ENCODE assay signal across 1 cellular context in the genomic region with DNA sequence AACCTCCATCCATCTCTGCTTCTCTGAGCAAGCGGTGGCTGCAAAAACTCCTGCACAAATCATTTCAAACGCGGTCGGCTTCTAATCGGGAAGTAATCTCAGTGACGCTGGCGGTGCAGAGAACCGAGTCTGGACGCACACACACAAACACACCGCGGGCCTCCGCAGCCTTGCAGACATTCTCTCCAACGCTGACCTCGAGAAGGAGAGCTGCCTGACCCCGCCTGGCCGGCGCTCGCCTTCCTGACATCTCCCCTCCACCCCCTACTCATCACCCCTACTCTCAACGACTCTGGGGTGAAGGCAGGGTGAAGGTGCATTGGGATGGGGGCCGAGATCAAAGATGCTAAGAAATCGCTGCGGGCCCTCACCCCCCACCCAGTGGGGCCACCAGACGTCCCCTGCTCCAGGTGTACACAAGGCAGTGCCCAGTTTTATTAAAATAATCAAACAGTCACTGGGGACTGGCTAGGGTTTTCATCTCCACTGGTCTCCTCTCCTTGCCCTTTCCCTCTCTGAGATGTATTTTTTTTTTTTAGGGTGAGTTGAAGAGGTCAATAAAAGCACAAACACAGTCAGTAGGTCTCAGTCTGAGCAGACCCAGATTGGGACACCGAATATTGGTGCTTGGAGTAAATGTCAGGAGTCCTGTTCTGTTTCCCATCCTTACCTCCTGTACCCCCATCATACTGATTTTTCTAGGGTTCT.
TF ChIP-seq lines count a peak whose summit lies in the region.

No MANE protein-coding gene starts in this region.

TF ChIP-seq in IMR-90, 13 proteins besides CTCF, POLR2A, EP300 and RAD21 (continued from another document):
- TF ChIP-seq, protein P1, sequence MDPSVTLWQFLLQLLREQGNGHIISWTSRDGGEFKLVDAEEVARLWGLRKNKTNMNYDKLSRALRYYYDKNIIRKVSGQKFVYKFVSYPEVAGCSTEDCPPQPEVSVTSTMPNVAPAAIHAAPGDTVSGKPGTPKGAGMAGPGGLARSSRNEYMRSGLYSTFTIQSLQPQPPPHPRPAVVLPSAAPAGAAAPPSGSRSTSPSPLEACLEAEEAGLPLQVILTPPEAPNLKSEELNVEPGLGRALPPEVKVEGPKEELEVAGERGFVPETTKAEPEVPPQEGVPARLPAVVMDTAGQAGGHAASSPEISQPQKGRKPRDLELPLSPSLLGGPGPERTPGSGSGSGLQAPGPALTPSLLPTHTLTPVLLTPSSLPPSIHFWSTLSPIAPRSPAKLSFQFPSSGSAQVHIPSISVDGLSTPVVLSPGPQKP (IDR thresholded peaks at IDR 0.05; ENCODE audit: borderline replicate concordance, low read depth, low read length), result no peak
- TF ChIP-seq, protein P2, sequence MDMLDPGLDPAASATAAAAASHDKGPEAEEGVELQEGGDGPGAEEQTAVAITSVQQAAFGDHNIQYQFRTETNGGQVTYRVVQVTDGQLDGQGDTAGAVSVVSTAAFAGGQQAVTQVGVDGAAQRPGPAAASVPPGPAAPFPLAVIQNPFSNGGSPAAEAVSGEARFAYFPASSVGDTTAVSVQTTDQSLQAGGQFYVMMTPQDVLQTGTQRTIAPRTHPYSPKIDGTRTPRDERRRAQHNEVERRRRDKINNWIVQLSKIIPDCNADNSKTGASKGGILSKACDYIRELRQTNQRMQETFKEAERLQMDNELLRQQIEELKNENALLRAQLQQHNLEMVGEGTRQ (IDR thresholded peaks at IDR 0.05; ENCODE audit: low read depth, low read length), result no peak
- no peak; the same call in 1 of the 2 replicates for TF ChIP-seq MAZ (IDR thresholded peaks at IDR 0.05; ENCODE audit: borderline replicate concordance, low read depth, low read length)
- no peak for TF ChIP-seq NFE2L2 (IDR thresholded peaks at IDR 0.05; ENCODE audit: low read depth, low read length)
- TF ChIP-seq CEBPB (IDR thresholded peaks at IDR 0.05; ENCODE audit: low read depth, low read length), result no peak
- no peak for TF ChIP-seq FOS (IDR thresholded peaks at IDR 0.05; ENCODE audit: low read depth, low read length)
- TF ChIP-seq RCOR1 (IDR thresholded peaks at IDR 0.05; ENCODE audit: insufficient replicate concordance, low read length), result no peak
- no peak for TF ChIP-seq SMC3 (IDR thresholded peaks at IDR 0.05; ENCODE audit: low read depth, low read length)
- TF ChIP-seq BHLHE40 (IDR thresholded peaks at IDR 0.05; ENCODE audit: low read depth, low read length), result no peak
